ENCODE assay signal across 19 cellular contexts in the genomic region with DNA sequence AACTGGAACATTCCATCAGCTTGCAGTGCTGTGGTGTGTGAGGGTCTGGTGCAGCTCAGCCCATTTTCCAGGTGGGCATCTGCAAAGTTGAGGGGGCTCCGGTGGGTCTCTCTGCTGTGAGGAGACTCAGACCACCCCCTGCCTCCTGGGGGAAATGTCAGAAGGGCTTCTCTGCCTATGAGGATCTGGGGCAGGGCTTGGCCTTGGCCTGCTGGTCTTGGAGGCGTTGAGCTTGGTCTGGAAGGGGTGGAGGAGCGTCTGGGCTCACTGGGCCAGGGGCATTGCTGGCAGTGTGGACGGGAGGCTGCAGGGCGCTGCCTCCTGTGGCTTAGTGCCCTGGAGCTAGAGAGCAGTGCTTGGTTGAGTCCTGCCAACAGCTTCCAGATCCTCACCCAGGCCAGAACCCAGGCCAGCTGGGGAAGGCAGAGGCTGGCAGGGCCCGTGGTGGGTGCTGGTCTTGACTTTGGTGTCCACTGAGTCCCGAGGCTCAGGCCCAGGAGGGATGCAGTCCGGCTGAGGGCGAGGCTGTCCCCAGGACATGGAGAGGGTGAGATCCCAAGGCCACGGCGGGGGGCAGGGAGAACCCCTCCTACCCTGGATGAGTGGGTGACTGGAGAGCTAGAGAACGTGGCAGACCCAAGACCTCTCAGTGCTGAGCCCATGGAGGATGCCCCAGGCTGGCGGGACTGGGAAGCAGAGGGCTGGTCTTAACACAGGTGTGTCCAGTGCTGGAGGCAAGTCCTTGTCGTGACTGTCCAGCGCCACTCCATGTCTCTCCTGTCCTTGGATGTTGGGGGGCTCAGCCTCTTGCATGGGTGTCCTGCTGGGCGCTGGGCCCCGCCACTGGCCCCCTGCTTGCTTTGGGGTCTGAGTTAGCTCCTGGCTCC. TPM values are rescaled to one million over a fixed set of nuclear protein-coding genes. Genes with fewer than 3 reads are reported as not detected.
DNase-seq lines count a peak whose midpoint lies in the region; ATAC-seq, FAIRE-seq and TF ChIP-seq lines count a peak whose summit lies in the region.
"Had no signal": no experiment of that assay in that cellular context is flagged by ENCODE, and none has a peak within 500 bp of the region (broad histone marks: within the 10 kb centered on the region; RNA-seq: fewer than 3 reads in every experiment).

No MANE protein-coding gene starts in this region.

- H3K4me3 Mint-ChIP-seq in CD4-positive, alpha-beta T cell = peak overlapping the region; percentile 30
- H3K4me3 Mint-ChIP-seq: activated CD8-positive, alpha-beta memory T cell treated with anti-CD3 and anti-CD28 coated beads, Interleukin-2, amount 10 ng/mL, durations not matched to agents 7 days and 5 days had no signal

- CTCF ChIA-PET in CD4-positive, alpha-beta T cell (lab: Charles Lee) = no interaction called here
- CTCF ChIA-PET in HepG2 (lab: Yijun Ruan, JAX; ENCODE audit: low intra/inter-chr PET ratio, low total read pairs) = no interaction called here

- H3K27me3 ChIP-seq in CD4-positive, alpha-beta T cell (ENCODE audit: control insufficient read depth, insufficient read depth, low read length) = peaks cover 6% of the 10 kb centered on the region
- peaks cover 10% of the 10 kb centered on the region for H3K27me3 ChIP-seq in RWPE2 (ENCODE audit: insufficient read depth, poor library complexity, severe bottlenecking)
- H3K27me3 ChIP-seq in HepG2 (ENCODE audit: control insufficient read depth in 1 of 2, insufficient read depth in 2 of 2, low read length in 2 of 2) = no peaks in the 10 kb centered on the region

- WGBS in HepG2 (ENCODE audit: low lambda C conversion rate) = 100% methylated on average over 3 of the region's 17 CpGs

- H3K4me2 ChIP-seq in HepG2 (ENCODE audit: low read depth, low read length) = no peak overlapping the region

- TF ChIP-seq CTCF in CD4-positive, alpha-beta T cell (IDR thresholded peaks at IDR 0.05) = no peak
- TF ChIP-seq CTCF in RWPE2 (IDR thresholded peaks at IDR 0.05; ENCODE audit: poor library complexity, severe bottlenecking) (no peak), HepG2 (CRISPR knock-in tag; IDR thresholded peaks at IDR 0.05) (no peak)

- H4K20me1 ChIP-seq in HepG2 (ENCODE audit: insufficient read depth, low read length) = no peaks in the 10 kb centered on the region

- no peaks in the 10 kb centered on the region for H3K79me2 ChIP-seq in HepG2 (ENCODE audit: insufficient read depth, low read length)

- no peaks in the 10 kb centered on the region for H3K9me3 Mint-ChIP-seq in CD4-positive, alpha-beta T cell

- no peaks in the 10 kb centered on the region for H3K9me3 ChIP-seq in CD4-positive, alpha-beta T cell (ENCODE audit: control insufficient read depth, low read length)
- H3K9me3 ChIP-seq in RWPE2 (ENCODE audit: severe bottlenecking) (no peaks in the 10 kb centered on the region), HepG2 (ENCODE audit: low read length) (no peaks in the 10 kb centered on the region)
- H3K9me3 ChIP-seq: gastrocnemius medialis had no signal

- in situ Hi-C loops in HepG2 (cut with HindIII; ENCODE audit: extremely low pct_ligation_motif_present, low pct_unique_long_range_greater_than_20kb) = loop anchor here (5.0 kb wide), 1 partner anchor 151 kb away; no protein-coding TSS in a partner anchor

- no peak for FAIRE-seq in HepG2 (lab: Jason Lieb, UNC)
- no peak for FAIRE-seq in GM12892 (lab: Jason Lieb, UNC)
- FAIRE-seq: H54 had no signal

- H3K36me3 ChIP-seq in RWPE2 (ENCODE audit: low read depth) (peaks cover 7% of the 10 kb centered on the region), HepG2 (replicated peaks in 1 of 2; ENCODE audit: control insufficient read depth in 1 of 2, insufficient read depth in 2 of 2, low read length in 2 of 2) (peaks cover 6 to 10% of the 10 kb centered on the region in 2 experiments; a peak in 2 of 5 replicates)

- BruUV-seq in HepG2 (replicated peaks; lab: Mats Ljungman, UMichigan) = no TSS peak

- H2AFZ ChIP-seq in HepG2 (ENCODE audit: low read length) = no peak overlapping the region
- H2AFZ ChIP-seq: parathyroid adenoma had no signal

- H3K4me3 ChIP-seq in RWPE2 (ENCODE audit: severe bottlenecking) (no peak overlapping the region), HepG2 (replicated peaks in 1 of 3; ENCODE audit: insufficient read depth in 1 of 3, low read depth in 2 of 3, low read length in 3 of 3) (no peak overlapping the region)
- H3K4me3 ChIP-seq: gastrocnemius medialis had no signal

- peaks cover 26% of the 10 kb centered on the region for H3K36me3 Mint-ChIP-seq in CD4-positive, alpha-beta T cell (ENCODE audit: low read depth)
- H3K36me3 Mint-ChIP-seq: activated CD8-positive, alpha-beta memory T cell treated with anti-CD3 and anti-CD28 coated beads, Interleukin-2, amount 10 ng/mL, durations not matched to agents 7 days and 5 days had no signal

- TF ChIP-seq RAD21 in HepG2 (CRISPR knock-in tag; IDR thresholded peaks at IDR 0.05) = no peak

- TF ChIP-seq EP300 in HepG2 (IDR thresholded peaks at IDR 0.05; ENCODE audit: low read depth in 2 of 2, low read length in 2 of 2) = no peak
- no peak for TF ChIP-seq EP300 in HepG2 (CRISPR knock-in tag; IDR thresholded peaks at IDR 0.05; ENCODE audit: borderline replicate concordance)

- H3K27ac ChIP-seq in CD4-positive, alpha-beta T cell (ENCODE audit: low read depth, low read length) = no peak overlapping the region
- H3K27ac ChIP-seq in RWPE2 (ENCODE audit: poor library complexity, severe bottlenecking) (no peak overlapping the region), HepG2 (ENCODE audit: extremely low read length, insufficient read depth, low read length) (no peak overlapping the region)
- H3K27ac ChIP-seq: gastrocnemius medialis, parathyroid adenoma had no signal

- ATAC-seq in CD4-positive, alpha-beta T cell (ENCODE audit: poor library complexity) = no peak
- no peak for ATAC-seq in RWPE2 (ENCODE audit: low read depth)
- peak; percentile 12; the same call in 1 of the 3 replicates for ATAC-seq in HepG2
- ATAC-seq: activated CD8-positive, alpha-beta memory T cell treated with anti-CD3 and anti-CD28 coated beads, Interleukin-2, amount 10 ng/mL, durations not matched to agents 7 days and 5 days; gastrocnemius medialis had no signal

- no peaks in the 10 kb centered on the region for H3K4me1 Mint-ChIP-seq in CD4-positive, alpha-beta T cell (ENCODE audit: low read depth)
- H3K4me1 Mint-ChIP-seq: activated CD8-positive, alpha-beta memory T cell treated with anti-CD3 and anti-CD28 coated beads, Interleukin-2, amount 10 ng/mL, durations not matched to agents 7 days and 5 days; CD14-positive monocyte had no signal

- no peak for TF ChIP-seq POLR2A in HepG2 (IDR thresholded peaks at IDR 0.05; ENCODE audit: insufficient read depth in 1 of 2, low read depth in 2 of 2, low read length in 2 of 2)
- TF ChIP-seq POLR2A in GM12892 (IDR thresholded peaks at IDR 0.05; ENCODE audit: low read depth, low read length) = no peak

- POLR2A ChIA-PET in CD4-positive, alpha-beta T cell (lab: Charles Lee) = interaction anchor here (1.4 kb wide), 1 partner anchor 20 kb away, joined by 3 read pairs; no protein-coding TSS in a partner anchor
- POLR2A ChIA-PET in HepG2 (lab: Yijun Ruan, JAX) = interaction anchor here (0.5 kb wide), 1 partner anchor 107 kb away, joined by 3 read pairs; no protein-coding TSS in a partner anchor

- H3K4me1 ChIP-seq in RWPE2 (ENCODE audit: insufficient read depth, poor library complexity, severe bottlenecking) (no peaks in the 10 kb centered on the region), HepG2 (ENCODE audit: insufficient read depth, low read length) (no peaks in the 10 kb centered on the region)
- H3K4me1 ChIP-seq: gastrocnemius medialis, parathyroid adenoma had no signal

- intact Hi-C loops in CD4-positive, alpha-beta T cell (cut with DNase I, micrococcal nuclease) = no loop called here
- intact Hi-C loops in HepG2 (cut with micrococcal nuclease; ENCODE audit: unreplicated experiment) = no loop called here

- no peak overlapping the region for H3K27ac Mint-ChIP-seq in CD4-positive, alpha-beta T cell
- H3K27ac Mint-ChIP-seq: activated CD8-positive, alpha-beta memory T cell treated with anti-CD3 and anti-CD28 coated beads, Interleukin-2, amount 10 ng/mL, durations not matched to agents 7 days and 5 days had no signal

- no peak for DNase-seq in CD4-positive, alpha-beta T cell
- DNase-seq in RWPE2 (ENCODE audit: low spot score) = peak; percentile 54
- no peak for DNase-seq in HepG2 (ENCODE audit: low spot score)
- no peak for DNase-seq in GM12892 (ENCODE audit: insufficient read length)
- no peak for DNase-seq in GM19240 (ENCODE audit: insufficient read length, low spot score)
- DNase-seq in NCI-H1436 (lab: John Stamatoyannopoulos, UW) = no peak
- DNase-seq: ACHN; activated CD4-positive, alpha-beta T cell treated with anti-CD3 and anti-CD28 coated beads for 4 hours; activated CD8-positive, alpha-beta memory T cell treated with anti-CD3 and anti-CD28 coated beads, Interleukin-2, amount 10 ng/mL, durations not matched to agents 7 days and 5 days; gastrocnemius medialis; NCI-H748 treated with DMSO at 0.1 percent for 48 hours; stimulated activated CD4-positive, alpha-beta T cell treated with anti-CD3 and anti-CD28 coated beads, Interleukin-4, amount 100 ng/mL, for 24 hours had no signal

- H3K9ac ChIP-seq in HepG2 (ENCODE audit: insufficient read depth, low read depth, low read length) = no peak overlapping the region
- H3K9ac ChIP-seq: parathyroid adenoma had no signal

- H3K27me3 Mint-ChIP-seq in CD4-positive, alpha-beta T cell = no peaks in the 10 kb centered on the region

RNA-seq across cellular contexts. Expression of gene SPRN, which starts 2.8 kb away (rescaled TPM):
- not detected for total RNA-seq in CD4-positive, alpha-beta T cell
- not detected in 2 replicates for total RNA-seq in HepG2 (2016; rRNA removed; fragmentation: Illumina TruSeq; extraction: Trizol)
- not detected in 2 replicates for total RNA-seq in HepG2 (2016; cell fraction: cytosol; rRNA removed; fragmentation: Illumina TruSeq; extraction: Trizol; ENCODE audit: low read depth)
- total RNA-seq in HepG2 (2016; cell fraction: insoluble cytoplasmic fraction; rRNA removed; fragmentation: Illumina TruSeq; extraction: Trizol) = not detected in 2 replicates
- total RNA-seq in HepG2 (2016; cell fraction: membrane; rRNA removed; fragmentation: Illumina TruSeq; extraction: Trizol) = not detected in 2 replicates
- total RNA-seq in HepG2 (2016; cell fraction: nucleus; rRNA removed; fragmentation: Illumina TruSeq; extraction: Trizol) = not detected in 2 replicates
- polyA plus RNA-seq in HepG2 (2011; rRNA removed) = not detected in 2 replicates
- not detected in 2 replicates for polyA plus RNA-seq in HepG2 (2011; cell fraction: cytosol; rRNA removed)
- polyA plus RNA-seq in HepG2 (2011; cell fraction: nucleus; rRNA removed) = not detected in 2 replicates
- 2.9 and 4.1 TPM in 2 replicates for polyA plus RNA-seq in HepG2 (2012)
- not detected in 2 replicates for polyA plus RNA-seq in HepG2 (2016; cell fraction: cytosol; fragmentation: Illumina TruSeq; extraction: Trizol; ENCODE audit: low read depth)
- polyA plus RNA-seq in HepG2 (2016; cell fraction: insoluble cytoplasmic fraction; fragmentation: Illumina TruSeq; extraction: Trizol; ENCODE audit: low read depth) = not detected in 2 replicates
- not detected in 2 replicates for polyA plus RNA-seq in HepG2 (2016; cell fraction: membrane; fragmentation: Illumina TruSeq; extraction: Trizol; ENCODE audit: low read depth)
- polyA plus RNA-seq in HepG2 (2016; cell fraction: nucleus; fragmentation: Illumina TruSeq; extraction: Trizol; ENCODE audit: insufficient read depth, low read depth) = not detected in 2 replicates
- polyA minus RNA-seq in HepG2 (2011; rRNA and poly(A)+ RNA removed; ENCODE audit: low replicate concordance) = not detected in 2 replicates
- not detected in 2 replicates for polyA minus RNA-seq in HepG2 (2011; cell fraction: cytosol; rRNA and poly(A)+ RNA removed)
- not detected in 2 replicates for polyA minus RNA-seq in HepG2 (2011; cell fraction: nucleus; rRNA and poly(A)+ RNA removed)
- polyA plus RNA-seq in GM12892 (2012; ENCODE audit: missing spikeins) = 0.72 TPM
- total RNA-seq: activated CD8-positive, alpha-beta memory T cell treated with anti-CD3 and anti-CD28 coated beads, Interleukin-2, amount 10 ng/mL, durations not matched to agents 7 days and 5 days; dermis microvascular lymphatic vessel endothelial cell; gastrocnemius medialis; liver; M059J; subcutaneous adipose tissue had no signal
- polyA plus RNA-seq: CD14-positive monocyte had no signal

RNA-seq across cellular contexts. Expression of gene MTG1, which starts 27.6 kb away (rescaled TPM):
- 10 to 100 TPM; 28.5 to 34.9 TPM for total RNA-seq in CD4-positive, alpha-beta T cell
- 29.9 and 42.0 TPM in 2 replicates for total RNA-seq in HepG2 (2016; rRNA removed; fragmentation: Illumina TruSeq; extraction: Trizol)
- 13.1 and 13.6 TPM in 2 replicates for total RNA-seq in HepG2 (2016; cell fraction: cytosol; rRNA removed; fragmentation: Illumina TruSeq; extraction: Trizol; ENCODE audit: low read depth)
- 29.5 and 43.2 TPM in 2 replicates for total RNA-seq in HepG2 (2016; cell fraction: insoluble cytoplasmic fraction; rRNA removed; fragmentation: Illumina TruSeq; extraction: Trizol)
- 15.1 and 15.4 TPM in 2 replicates for total RNA-seq in HepG2 (2016; cell fraction: membrane; rRNA removed; fragmentation: Illumina TruSeq; extraction: Trizol)
- total RNA-seq in HepG2 (2016; cell fraction: nucleus; rRNA removed; fragmentation: Illumina TruSeq; extraction: Trizol) = 38.2 and 45.9 TPM in 2 replicates
- 103 and 108 TPM in 2 replicates for polyA plus RNA-seq in HepG2 (2011; rRNA removed)
- polyA plus RNA-seq in HepG2 (2011; cell fraction: cytosol; rRNA removed) = 54.2 and 75.0 TPM in 2 replicates
- 687 and 805 TPM in 2 replicates for polyA plus RNA-seq in HepG2 (2011; cell fraction: nucleus; rRNA removed)
- 46.2 and 51.2 TPM in 2 replicates for polyA plus RNA-seq in HepG2 (2012)
- polyA plus RNA-seq in HepG2 (2016; cell fraction: cytosol; fragmentation: Illumina TruSeq; extraction: Trizol; ENCODE audit: low read depth) = 10.8 and 11.1 TPM in 2 replicates
- polyA plus RNA-seq in HepG2 (2016; cell fraction: insoluble cytoplasmic fraction; fragmentation: Illumina TruSeq; extraction: Trizol; ENCODE audit: low read depth) = 40.2 and 42.5 TPM in 2 replicates
- polyA plus RNA-seq in HepG2 (2016; cell fraction: membrane; fragmentation: Illumina TruSeq; extraction: Trizol; ENCODE audit: low read depth) = 12.8 and 14.3 TPM in 2 replicates
- polyA plus RNA-seq in HepG2 (2016; cell fraction: nucleus; fragmentation: Illumina TruSeq; extraction: Trizol; ENCODE audit: insufficient read depth, low read depth) = 225 and 242 TPM in 2 replicates
- polyA minus RNA-seq in HepG2 (2011; rRNA and poly(A)+ RNA removed; ENCODE audit: low replicate concordance) = 80.2 and 80.5 TPM in 2 replicates
- polyA minus RNA-seq in HepG2 (2011; cell fraction: cytosol; rRNA and poly(A)+ RNA removed) = 17.3 and 18.7 TPM in 2 replicates
- 62.7 and 86.9 TPM in 2 replicates for polyA minus RNA-seq in HepG2 (2011; cell fraction: nucleus; rRNA and poly(A)+ RNA removed)
- 38.8 TPM for polyA plus RNA-seq in GM12892 (2012; ENCODE audit: missing spikeins)

RNA-seq across cellular contexts. Expression of gene SCART1, which starts 32.2 kb away (rescaled TPM):
- total RNA-seq in CD4-positive, alpha-beta T cell = 1 to 10 TPM; 5.0 to 5.2 TPM
- 0.32 and 0.46 TPM in 2 replicates for total RNA-seq in HepG2 (2016; rRNA removed; fragmentation: Illumina TruSeq; extraction: Trizol)
- 0.18 and 0.30 TPM in 2 replicates for total RNA-seq in HepG2 (2016; cell fraction: cytosol; rRNA removed; fragmentation: Illumina TruSeq; extraction: Trizol; ENCODE audit: low read depth)
- 0.07 and 0.45 TPM in 2 replicates for total RNA-seq in HepG2 (2016; cell fraction: insoluble cytoplasmic fraction; rRNA removed; fragmentation: Illumina TruSeq; extraction: Trizol)
- 0.12 and 0.17 TPM in 2 replicates for total RNA-seq in HepG2 (2016; cell fraction: membrane; rRNA removed; fragmentation: Illumina TruSeq; extraction: Trizol)
- 0.81 and 0.88 TPM in 2 replicates for total RNA-seq in HepG2 (2016; cell fraction: nucleus; rRNA removed; fragmentation: Illumina TruSeq; extraction: Trizol)
- 1.1 and 1.4 TPM in 2 replicates for polyA plus RNA-seq in HepG2 (2011; rRNA removed)
- polyA plus RNA-seq in HepG2 (2011; cell fraction: cytosol; rRNA removed) = 0.23 and 0.45 TPM in 2 replicates
- 9.5 and 13.6 TPM in 2 replicates for polyA plus RNA-seq in HepG2 (2011; cell fraction: nucleus; rRNA removed)
- 1.6 and 1.9 TPM in 2 replicates for polyA plus RNA-seq in HepG2 (2012)
- 0.08 TPM in 1 of 2 replicates, not detected in the other for polyA plus RNA-seq in HepG2 (2016; cell fraction: cytosol; fragmentation: Illumina TruSeq; extraction: Trizol; ENCODE audit: low read depth)
- 0.12 and 0.16 TPM in 2 replicates for polyA plus RNA-seq in HepG2 (2016; cell fraction: insoluble cytoplasmic fraction; fragmentation: Illumina TruSeq; extraction: Trizol; ENCODE audit: low read depth)
- not detected in 2 replicates for polyA plus RNA-seq in HepG2 (2016; cell fraction: membrane; fragmentation: Illumina TruSeq; extraction: Trizol; ENCODE audit: low read depth)
- polyA plus RNA-seq in HepG2 (2016; cell fraction: nucleus; fragmentation: Illumina TruSeq; extraction: Trizol; ENCODE audit: insufficient read depth, low read depth) = 2.1 and 2.9 TPM in 2 replicates
- polyA minus RNA-seq in HepG2 (2011; rRNA and poly(A)+ RNA removed; ENCODE audit: low replicate concordance) = 0.51 and 1.7 TPM in 2 replicates
- polyA minus RNA-seq in HepG2 (2011; cell fraction: cytosol; rRNA and poly(A)+ RNA removed) = 0.10 TPM in 1 of 2 replicates, not detected in the other
- 2.7 and 3.5 TPM in 2 replicates for polyA minus RNA-seq in HepG2 (2011; cell fraction: nucleus; rRNA and poly(A)+ RNA removed)
- 2.1 TPM for polyA plus RNA-seq in GM12892 (2012; ENCODE audit: missing spikeins)
- polyA plus RNA-seq: CD14-positive monocyte had no signal

RNA-seq across cellular contexts. Expression of gene PAOX, which starts 42.5 kb away (rescaled TPM):
- 1 to 10 TPM; 1.9 to 2.6 TPM for total RNA-seq in CD4-positive, alpha-beta T cell
- 0.49 and 0.52 TPM in 2 replicates for total RNA-seq in HepG2 (2016; rRNA removed; fragmentation: Illumina TruSeq; extraction: Trizol)
- not detected in 2 replicates for total RNA-seq in HepG2 (2016; cell fraction: cytosol; rRNA removed; fragmentation: Illumina TruSeq; extraction: Trizol; ENCODE audit: low read depth)
- 0.49 and 0.54 TPM in 2 replicates for total RNA-seq in HepG2 (2016; cell fraction: insoluble cytoplasmic fraction; rRNA removed; fragmentation: Illumina TruSeq; extraction: Trizol)
- 0.12 TPM in 1 of 2 replicates, not detected in the other for total RNA-seq in HepG2 (2016; cell fraction: membrane; rRNA removed; fragmentation: Illumina TruSeq; extraction: Trizol)
- total RNA-seq in HepG2 (2016; cell fraction: nucleus; rRNA removed; fragmentation: Illumina TruSeq; extraction: Trizol) = 0.41 and 0.78 TPM in 2 replicates
- polyA plus RNA-seq in HepG2 (2011; rRNA removed) = 0.77 and 1.1 TPM in 2 replicates
- polyA plus RNA-seq in HepG2 (2011; cell fraction: cytosol; rRNA removed) = 0.56 and 0.72 TPM in 2 replicates
- polyA plus RNA-seq in HepG2 (2011; cell fraction: nucleus; rRNA removed) = 3.9 and 4.7 TPM in 2 replicates
- polyA plus RNA-seq in HepG2 (2012) = 1.2 and 1.4 TPM in 2 replicates
- polyA plus RNA-seq in HepG2 (2016; cell fraction: cytosol; fragmentation: Illumina TruSeq; extraction: Trizol; ENCODE audit: low read depth) = 0.16 TPM in 2 replicates
- polyA plus RNA-seq in HepG2 (2016; cell fraction: insoluble cytoplasmic fraction; fragmentation: Illumina TruSeq; extraction: Trizol; ENCODE audit: low read depth) = 0.50 and 0.56 TPM in 2 replicates
- 0.11 TPM in 1 of 2 replicates, not detected in the other for polyA plus RNA-seq in HepG2 (2016; cell fraction: membrane; fragmentation: Illumina TruSeq; extraction: Trizol; ENCODE audit: low read depth)
- polyA plus RNA-seq in HepG2 (2016; cell fraction: nucleus; fragmentation: Illumina TruSeq; extraction: Trizol; ENCODE audit: insufficient read depth, low read depth) = 2.0 and 2.2 TPM in 2 replicates
- 1.7 TPM in 1 of 2 replicates, not detected in the other for polyA minus RNA-seq in HepG2 (2011; rRNA and poly(A)+ RNA removed; ENCODE audit: low replicate concordance)
- polyA minus RNA-seq in HepG2 (2011; cell fraction: cytosol; rRNA and poly(A)+ RNA removed) = not detected in 2 replicates
- polyA minus RNA-seq in HepG2 (2011; cell fraction: nucleus; rRNA and poly(A)+ RNA removed) = 0.99 and 1.2 TPM in 2 replicates
- polyA plus RNA-seq in GM12892 (2012; ENCODE audit: missing spikeins) = 7.1 TPM

RNA-seq across cellular contexts. Expression of gene ECHS1, which starts 48.4 kb away (rescaled TPM):
- total RNA-seq in CD4-positive, alpha-beta T cell = 1 to 10 TPM; 7.6 to 8.3 TPM
- 195 and 233 TPM in 2 replicates for total RNA-seq in HepG2 (2016; rRNA removed; fragmentation: Illumina TruSeq; extraction: Trizol)
- 58.3 and 60.5 TPM in 2 replicates for total RNA-seq in HepG2 (2016; cell fraction: cytosol; rRNA removed; fragmentation: Illumina TruSeq; extraction: Trizol; ENCODE audit: low read depth)
- total RNA-seq in HepG2 (2016; cell fraction: insoluble cytoplasmic fraction; rRNA removed; fragmentation: Illumina TruSeq; extraction: Trizol) = 200 and 225 TPM in 2 replicates
- total RNA-seq in HepG2 (2016; cell fraction: membrane; rRNA removed; fragmentation: Illumina TruSeq; extraction: Trizol) = 81.4 and 88.8 TPM in 2 replicates
- total RNA-seq in HepG2 (2016; cell fraction: nucleus; rRNA removed; fragmentation: Illumina TruSeq; extraction: Trizol) = 65.2 and 65.6 TPM in 2 replicates
- polyA plus RNA-seq in HepG2 (2011; rRNA removed) = 26.4 and 32.7 TPM in 2 replicates
- polyA plus RNA-seq in HepG2 (2011; cell fraction: cytosol; rRNA removed) = 39.1 and 41.3 TPM in 2 replicates
- 37.3 and 39.0 TPM in 2 replicates for polyA plus RNA-seq in HepG2 (2011; cell fraction: nucleus; rRNA removed)
- polyA plus RNA-seq in HepG2 (2012) = 79.9 and 84.4 TPM in 2 replicates
- polyA plus RNA-seq in HepG2 (2016; cell fraction: cytosol; fragmentation: Illumina TruSeq; extraction: Trizol; ENCODE audit: low read depth) = 60.4 and 63.0 TPM in 2 replicates
- polyA plus RNA-seq in HepG2 (2016; cell fraction: insoluble cytoplasmic fraction; fragmentation: Illumina TruSeq; extraction: Trizol; ENCODE audit: low read depth) = 218 and 228 TPM in 2 replicates
- 63.2 and 68.6 TPM in 2 replicates for polyA plus RNA-seq in HepG2 (2016; cell fraction: membrane; fragmentation: Illumina TruSeq; extraction: Trizol; ENCODE audit: low read depth)
- 101 and 107 TPM in 2 replicates for polyA plus RNA-seq in HepG2 (2016; cell fraction: nucleus; fragmentation: Illumina TruSeq; extraction: Trizol; ENCODE audit: insufficient read depth, low read depth)
- polyA minus RNA-seq in HepG2 (2011; rRNA and poly(A)+ RNA removed; ENCODE audit: low replicate concordance) = 32.0 and 52.6 TPM in 2 replicates
- polyA minus RNA-seq in HepG2 (2011; cell fraction: cytosol; rRNA and poly(A)+ RNA removed) = 27.8 and 30.0 TPM in 2 replicates
- polyA minus RNA-seq in HepG2 (2011; cell fraction: nucleus; rRNA and poly(A)+ RNA removed) = 8.9 and 9.3 TPM in 2 replicates
- 79.0 TPM for polyA plus RNA-seq in GM12892 (2012; ENCODE audit: missing spikeins)
